1 cellular context compared by ENCODE assay signal in genomic region chr17:51120357-51120738, GRCh38.
A peak's percentile ranks its signal among the peaks of the same experiment; 100 is the strongest.
TF ChIP-seq lines count a peak whose summit lies in the region.

No MANE protein-coding gene starts in this region.

TF ChIP-seq in HEK293, 187 proteins besides CTCF, POLR2A, EP300 and RAD21 (continued from another document):
- peak; percentile 88 for TF ChIP-seq ZBTB26 (tag by site-specific recombination; optimal IDR thresholded peaks at IDR 0.05)
- no peak for TF ChIP-seq ZNF19 (tag by site-specific recombination; IDR thresholded peaks at IDR 0.05; ENCODE audit: low read depth)
- peak; percentile 18; the same call in 1 of the 2 replicates for TF ChIP-seq EGR2 (tag by site-specific recombination; IDR thresholded peaks at IDR 0.05; ENCODE audit: low read depth)
- no peak for TF ChIP-seq KLF10 (tag by site-specific recombination; IDR thresholded peaks at IDR 0.05)
- TF ChIP-seq ZBTB17 (tag by site-specific recombination; IDR thresholded peaks at IDR 0.05): peak; percentile 60; the same call in 1 of the 2 replicates
- TF ChIP-seq ZNF394 (tag by site-specific recombination; IDR thresholded peaks at IDR 0.05; ENCODE audit: borderline replicate concordance): peak; percentile 70; the same call in 1 of the 2 replicates
- TF ChIP-seq ZBTB20 (tag by site-specific recombination; IDR thresholded peaks at IDR 0.05): peak; percentile 67
